Comparison of ENCODE assay signal across 25 cellular contexts in genomic region chr1:205015241-205015640, GRCh38. TPM values are rescaled to one million over a fixed set of nuclear protein-coding genes. Genes with fewer than 3 reads are reported as not detected.
"Had no signal": no experiment of that assay in that cellular context is flagged by ENCODE, and none has a peak within 500 bp of the region (broad histone marks: within the 10 kb centered on the region; RNA-seq: fewer than 3 reads in every experiment).

No MANE protein-coding gene starts in this region.

- DNase-seq: activated B cell treated with CpG ODN at 0.5 μM for 24 hours; activated CD4-positive, alpha-beta T cell treated with anti-CD3 and anti-CD28 coated beads for 36 hours; activated CD4-positive, alpha-beta T cell treated with anti-CD3 and anti-CD28 coated beads, Interleukin-2, amount 50 U/mL, for 48 hours; activated naive CD4-positive, alpha-beta T cell treated with Interleukin-2 at 50 U/mL for 16 hours; activated naive CD8-positive, alpha-beta T cell treated with anti-CD3 and anti-CD28 coated beads, Interleukin-2, amount 10 ng/mL, durations not matched to agents 7 days and 5 days; activated T-cell treated with anti-CD3 and anti-CD28 coated beads, Interleukin-2, amount 50 U/mL, for 48 hours; amniotic stem cell; dermis blood vessel endothelial cell; effector memory CD8-positive, alpha-beta T cell; foreskin melanocyte; hippocampal formation; kidney glomerular epithelial cell; left lung; naive B cell; sigmoid colon; stimulated activated CD4-positive, alpha-beta T cell treated with anti-CD3 and anti-CD28 coated beads, Interleukin-4, amount 100 ng/mL, for 1 hour; stimulated activated naive CD4-positive, alpha-beta T cell; T-helper 9 cell; tibial artery had no signal

- H3K4me3 ChIP-seq: cardiac muscle cell, left lung, lung, sigmoid colon, smooth muscle cell, tibial artery had no signal

- H3K4me1 ChIP-seq: left lung had no signal

- H3K27me3 ChIP-seq: left lung, sigmoid colon, tibial artery had no signal

- FAIRE-seq: endothelial cell of umbilical vein had no signal

- H3K9me3 ChIP-seq: left lung, sigmoid colon, tibial artery had no signal

- H3K36me3 ChIP-seq: cardiac muscle cell, left lung had no signal

- H3K27ac ChIP-seq: cardiac muscle cell, left lung, sigmoid colon, tibial artery had no signal

RNA-seq across cellular contexts. Expression of gene CNTN2, which starts 27.8 kb away (rescaled TPM):
- total RNA-seq: activated B cell treated with CpG ODN at 0.5 μM for 24 hours; activated CD4-positive, alpha-beta T cell treated with anti-CD3 and anti-CD28 coated beads for 36 hours; activated naive CD8-positive, alpha-beta T cell treated with anti-CD3 and anti-CD28 coated beads, Interleukin-2, amount 10 ng/mL, durations not matched to agents 7 days and 5 days; cardiac muscle cell; dermis blood vessel endothelial cell; endothelial cell of umbilical vein; left lung; mesenteric fat pad; smooth muscle cell; T-helper 1 cell treated with Interleukin-12 subunit alpha and Interleukin-12 subunit beta and Interleukin-4 antibody, amounts not matched to agents 30 ng/mL and 1 ng/mL, for 36 hours had no signal
